In the genomic region with DNA sequence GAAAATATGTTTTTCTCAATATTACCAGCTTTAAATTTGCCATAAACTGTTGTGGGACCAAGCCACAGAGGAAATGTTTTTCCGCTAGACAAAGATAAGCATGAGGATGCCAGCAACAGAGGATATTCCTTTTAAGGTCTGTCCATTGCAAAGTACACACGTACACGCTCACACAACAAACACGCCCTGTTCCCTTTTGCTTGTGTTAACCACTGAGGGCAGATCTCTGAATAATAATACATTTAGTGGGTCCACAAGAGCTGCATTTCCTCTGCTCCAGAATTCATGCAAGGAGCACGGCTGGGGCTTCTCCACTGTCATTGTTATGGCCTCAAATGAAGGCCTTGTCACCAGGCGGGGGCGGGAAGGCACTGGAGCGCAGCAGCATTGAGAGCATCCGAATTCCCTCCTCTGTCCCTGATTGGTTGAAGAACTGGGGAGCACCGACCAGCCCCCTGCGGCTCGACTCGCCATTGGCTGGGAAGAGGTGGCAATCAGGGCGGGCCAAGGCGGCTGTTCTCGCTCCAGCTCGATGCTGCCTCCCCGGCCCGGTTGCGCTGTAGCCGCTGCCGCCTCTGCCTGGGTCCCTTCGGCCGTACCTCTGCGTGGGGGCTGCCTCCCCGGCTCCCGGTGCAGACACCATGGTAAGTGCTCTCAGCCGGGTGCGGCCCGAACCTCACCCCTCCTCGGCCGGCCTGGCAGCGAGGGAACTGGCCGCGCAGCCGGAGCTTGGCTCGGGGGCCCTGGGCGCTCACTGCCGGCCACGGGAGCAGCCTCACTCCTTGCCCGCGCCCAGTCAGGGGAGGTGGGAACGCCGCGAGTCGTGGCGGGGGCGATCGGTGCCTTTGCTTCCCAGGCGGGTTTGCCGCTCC, we compare ENCODE assay signal across 8 cellular contexts. TPM values are rescaled to one million over a fixed set of nuclear protein-coding genes. Genes with fewer than 3 reads are reported as not detected.
DNase-seq lines count a peak whose midpoint lies in the region; ATAC-seq and TF ChIP-seq lines count a peak whose summit lies in the region.

A gene (plus strand): TSS at position 522 of the 872 bp plus-strand sequence. CDS start 120 bp downstream, at position 642.

- TF ChIP-seq CTCF in AG09319 (IDR thresholded peaks at IDR 0.05; ENCODE audit: low read depth, low read length) (peak; percentile 51), foreskin keratinocyte (conservative IDR thresholded peaks at IDR 0.05) (peak; percentile 43), nephron progenitor cell (IDR thresholded peaks at IDR 0.05) (no peak)

- DNase-seq in AG09319 (ENCODE audit: extremely low read depth, low read depth) (peak; percentile 80), RPMI8226 (peak; percentile 50), foreskin keratinocyte (peak in 1 of 2 donors; percentile 74), nephron progenitor cell (peak; percentile 85)
- peak; percentile 3 to 54 (median 26) for DNase-seq in activated naive CD4-positive, alpha-beta T cell (lab: John Stamatoyannopoulos, UW)
- peak; percentile 72 to 83 for DNase-seq in stimulated activated naive CD8-positive, alpha-beta T cell treated with anti-CD3 and anti-CD28 coated beads, Interleukin-15, amount 100 ng/mL, for 72 hours

- peaks cover 9% of the 10 kb centered on the region for H3K9me3 Mint-ChIP-seq in nephron progenitor cell
- H3K9me3 Mint-ChIP-seq in stimulated activated naive CD8-positive, alpha-beta T cell treated with anti-CD3 and anti-CD28 coated beads, Interleukin-15, amount 100 ng/mL, for 72 hours, result peaks cover 0 to 5% of the 10 kb centered on the region in 2 donors

- peaks cover 22% of the 10 kb centered on the region for H3K27me3 ChIP-seq in foreskin keratinocyte

- H3K27me3 Mint-ChIP-seq in nephron progenitor cell (ENCODE audit: low read depth, poor library complexity), result peaks cover 18% of the 10 kb centered on the region
- peaks cover 38% of the 10 kb centered on the region for H3K27me3 Mint-ChIP-seq in stimulated activated naive CD8-positive, alpha-beta T cell treated with anti-CD3 and anti-CD28 coated beads, Interleukin-15, amount 100 ng/mL, for 72 hours

- H3K4me1 Mint-ChIP-seq in nephron progenitor cell, result peaks cover 26% of the 10 kb centered on the region
- peaks cover 6% of the 10 kb centered on the region for H3K4me1 Mint-ChIP-seq in stimulated activated naive CD8-positive, alpha-beta T cell treated with anti-CD3 and anti-CD28 coated beads, Interleukin-15, amount 100 ng/mL, for 72 hours

- no peaks in the 10 kb centered on the region for H3K36me3 Mint-ChIP-seq in nephron progenitor cell (ENCODE audit: low read depth)

- peak within 1 kb of the TSS; percentile 20 for H3K27ac Mint-ChIP-seq in nephron progenitor cell
- no peak within 1 kb of the TSS for H3K27ac Mint-ChIP-seq in stimulated activated naive CD8-positive, alpha-beta T cell treated with anti-CD3 and anti-CD28 coated beads, Interleukin-15, amount 100 ng/mL, for 72 hours

- no peaks in the 10 kb centered on the region for H3K4me1 ChIP-seq in foreskin keratinocyte

- no peak within 1 kb of the TSS for H3K27ac ChIP-seq in foreskin keratinocyte

- peak; percentile 97 for ATAC-seq in GM18909 (IDR thresholded peaks at IDR 0.05; ENCODE audit: poor library complexity, unreplicated experiment)
- ATAC-seq in HG03139 (IDR thresholded peaks at IDR 0.05; ENCODE audit: unreplicated experiment), result peak; percentile 97
- ATAC-seq in foreskin keratinocyte, result peak; percentile 96
- ATAC-seq in stimulated activated naive CD8-positive, alpha-beta T cell treated with anti-CD3 and anti-CD28 coated beads, Interleukin-15, amount 100 ng/mL, for 72 hours, result peak; percentile 96

- H3K4me3 Mint-ChIP-seq in nephron progenitor cell, result peak within 1 kb of the TSS; percentile 76
- H3K4me3 Mint-ChIP-seq in stimulated activated naive CD8-positive, alpha-beta T cell treated with anti-CD3 and anti-CD28 coated beads, Interleukin-15, amount 100 ng/mL, for 72 hours, result peak within 1 kb of the TSS; percentile 47 to 68

RNA-seq across cellular contexts. Expression of the gene that starts here (rescaled TPM):
- total RNA-seq in foreskin keratinocyte, result 0.17 and 0.32 TPM in 2 replicates
- polyA plus RNA-seq in foreskin keratinocyte, result 0.06 and 0.18 TPM in 2 replicates

Comparison
In these comparisons a context has a peak if more than half of its experiments do, and no peak if none do; other contexts are left out.
1. Peak in ATAC-seq in foreskin keratinocyte; RNA of the gene not detected or under 1 TPM.